ENCODE assay signal across 19 cellular contexts in the genomic region with DNA sequence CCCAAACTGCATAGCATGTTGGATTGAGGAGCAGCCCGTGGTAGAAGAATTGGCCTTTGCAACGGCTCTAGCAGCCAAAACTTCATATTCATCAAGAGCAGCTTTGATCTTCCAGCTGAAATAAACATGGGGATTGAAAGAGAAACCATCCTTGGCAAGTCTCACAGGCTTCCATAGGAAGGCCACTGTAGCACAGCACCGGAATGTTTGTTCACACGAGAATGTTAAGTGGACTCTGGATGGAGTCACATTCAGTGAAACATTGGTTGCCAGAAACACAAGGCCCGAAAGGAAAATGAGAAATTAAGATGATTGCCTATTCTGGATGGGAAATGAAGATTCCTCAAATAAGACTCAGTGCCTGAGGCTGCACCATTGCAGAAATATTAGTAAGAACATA.
DNase-seq lines count a peak whose midpoint lies in the region; ATAC-seq, FAIRE-seq and TF ChIP-seq lines count a peak whose summit lies in the region.
"Had no signal": no experiment of that assay in that cellular context is flagged by ENCODE, and none has a peak within 500 bp of the region (broad histone marks: within the 10 kb centered on the region; RNA-seq: fewer than 3 reads in every experiment).

No MANE protein-coding gene starts in this region.

- H3K9ac ChIP-seq in GM23248 (no peak overlapping the region), stomach smooth muscle (ENCODE audit: low read length in 2 of 2) (peak overlapping the region in 1 of 2 donors; percentile 30)

- H3K9me3 ChIP-seq in GM23248 (ENCODE audit: low read depth) (no peaks in the 10 kb centered on the region), left lung (no peaks in the 10 kb centered on the region), stomach smooth muscle (ENCODE audit: control insufficient read depth in 2 of 2, low read length in 2 of 2) (no peaks in the 10 kb centered on the region)
- H3K9me3 ChIP-seq: SJCRH30 had no signal

- H3K27me3 ChIP-seq in GM23248 (replicated peaks; ENCODE audit: insufficient read depth) (no peaks in the 10 kb centered on the region), bronchial epithelial cell (ENCODE audit: control insufficient read depth, insufficient read depth, low read length) (no peaks in the 10 kb centered on the region), left lung (no peaks in the 10 kb centered on the region), stomach smooth muscle (ENCODE audit: control insufficient read depth in 1 of 2, insufficient read depth in 2 of 2, low read length in 2 of 2) (no peaks in the 10 kb centered on the region)
- H3K27me3 ChIP-seq: SJCRH30 had no signal

- DNase-seq in GM23248 = peak; percentile 16
- DNase-seq in bronchial epithelial cell (ENCODE audit: low read depth) = no peak
- DNase-seq in left lung = no peak
- no peak for DNase-seq in activated naive CD4-positive, alpha-beta T cell treated with anti-CD3 and anti-CD28 coated beads, Interleukin-2, amount 50 U/mL, for 16 hours
- no peak for DNase-seq in Kasumi-1 (lab: John Stamatoyannopoulos, UW)
- DNase-seq in NCI-H187 (lab: John Stamatoyannopoulos, UW) = no peak
- DNase-seq: ACHN, DMS79, KBM-7, NCI-H1417 treated with DMSO at 0.1 percent for 48 hours, NCI-H1930, NCI-H345, NCI-H526, PC-9 had no signal

- no peaks in the 10 kb centered on the region for H3K79me2 ChIP-seq in GM23248 (ENCODE audit: insufficient read depth)

- WGBS in GM23248 (ENCODE audit: low coverage in 1 of 2, low lambda C conversion rate in 2 of 2, missing lambda C conversion rate in 2 of 2), 2 experiments = 6 to 16% methylated on average over 5 of the region's 5 CpGs

- ATAC-seq in left lung = peak; percentile 61

- no peak for TF ChIP-seq CTCF in bronchial epithelial cell (IDR thresholded peaks at IDR 0.05; ENCODE audit: insufficient read depth, low read length, severe bottlenecking)
- no peak for TF ChIP-seq CTCF in left lung (IDR thresholded peaks at IDR 0.05)

- H3K4me2 ChIP-seq in GM23248 (ENCODE audit: unreplicated experiment) = no peak overlapping the region
- H3K4me2 ChIP-seq: PC-9 had no signal

- intact Hi-C loops in left lung (cut with DNase I) = no loop called here

- H3K4me1 ChIP-seq in GM23248 (ENCODE audit: insufficient read depth) (no peaks in the 10 kb centered on the region), left lung (no peaks in the 10 kb centered on the region), stomach smooth muscle (ENCODE audit: control insufficient read depth, insufficient read depth, low read length) (peaks cover 13% of the 10 kb centered on the region)

- FAIRE-seq in bronchial epithelial cell (lab: Jason Lieb, UNC) = peak; percentile 43
- FAIRE-seq: GM12892, GM18507 had no signal

- H3K27ac ChIP-seq in GM23248 (no peak overlapping the region), left lung (no peak overlapping the region), stomach smooth muscle (ENCODE audit: low read length) (peak overlapping the region; percentile 56)
- H3K27ac ChIP-seq: PC-9, RWPE1, SJCRH30 had no signal

- in situ Hi-C loops in GM23248 (cut with MboI) = no loop called here

- H3K9me2 ChIP-seq in GM23248 (ENCODE audit: insufficient read depth) = no peaks in the 10 kb centered on the region

- no peaks in the 10 kb centered on the region for H4K20me1 ChIP-seq in GM23248 (ENCODE audit: insufficient read depth)

- H3K36me3 ChIP-seq in GM23248 (ENCODE audit: low read depth) = no peaks in the 10 kb centered on the region
- no peaks in the 10 kb centered on the region for H3K36me3 ChIP-seq in bronchial epithelial cell (ENCODE audit: control insufficient read depth, insufficient read depth, low read length)
- no peaks in the 10 kb centered on the region for H3K36me3 ChIP-seq in left lung
- H3K36me3 ChIP-seq in stomach smooth muscle (ENCODE audit: control insufficient read depth in 2 of 2, insufficient read depth in 2 of 2, low read length in 2 of 2) = no peaks in the 10 kb centered on the region
- H3K36me3 ChIP-seq: SJCRH30 had no signal

- no peak overlapping the region for H3K4me3 ChIP-seq in GM23248
- no peak overlapping the region for H3K4me3 ChIP-seq in bronchial epithelial cell (ENCODE audit: low read depth, low read length)
- no peak overlapping the region for H3K4me3 ChIP-seq in left lung
- H3K4me3 ChIP-seq in stomach smooth muscle (ENCODE audit: low read length in 2 of 2) = peak overlapping the region; percentile 34 to 57
- H3K4me3 ChIP-seq: PC-9, SJCRH30 had no signal

- H3F3A ChIP-seq in GM23248 (ENCODE audit: insufficient read depth) = no peaks in the 10 kb centered on the region

- H2AFZ ChIP-seq in GM23248 = peak overlapping the region; percentile 62
- H2AFZ ChIP-seq: PC-9 had no signal

Comparison
In these comparisons a context has a peak if more than half of its experiments do, and no peak if none do; other contexts are left out.
1. H3K4me3 ChIP-seq: peak in stomach smooth muscle (2 of 2); none in GM23248 (single experiment), bronchial epithelial cell (single experiment) and left lung (0 of 2).